In genomic region chr12:84913151-84913550, GRCh38 we compare ENCODE assay signal across 10 cellular contexts. TPM values are rescaled to one million over a fixed set of nuclear protein-coding genes. Genes with fewer than 3 reads are reported as not detected.
DNase-seq lines count a peak whose midpoint lies in the region; ATAC-seq, FAIRE-seq and TF ChIP-seq lines count a peak whose summit lies in the region.
"Had no signal": no experiment of that assay in that cellular context is flagged by ENCODE, and none has a peak within 500 bp of the region (broad histone marks: within the 10 kb centered on the region; RNA-seq: fewer than 3 reads in every experiment).

No MANE protein-coding gene starts in this region.

- POLR2A ChIA-PET in CD8-positive, alpha-beta T cell (lab: Charles Lee) = no interaction called here
- POLR2A ChIA-PET in GM10248 (lab: Yijun Ruan, JAX) = no interaction called here

- peaks cover 10% of the 10 kb centered on the region for H3K4me1 Mint-ChIP-seq in CD8-positive, alpha-beta T cell (ENCODE audit: low read depth)

- peak; percentile 6 for ATAC-seq in HG02981 (IDR thresholded peaks at IDR 0.05; ENCODE audit: unreplicated experiment)
- no peak for ATAC-seq in CD8-positive, alpha-beta T cell
- ATAC-seq in HG03520 (IDR thresholded peaks at IDR 0.05; ENCODE audit: unreplicated experiment) = no peak

- peak overlapping the region; percentile 86 for H3K9ac ChIP-seq in adipocyte (ENCODE audit: low read length)

- TF ChIP-seq CTCF in hepatocyte (IDR thresholded peaks at IDR 0.05; ENCODE audit: poor library complexity) (no peak), GM10248 (IDR thresholded peaks at IDR 0.05; ENCODE audit: control extremely low read depth, extremely low read depth, low read depth, missing control alignments) (no peak)
- TF ChIP-seq CTCF in CD8-positive, alpha-beta T cell (IDR thresholded peaks at IDR 0.05) = no peak

- no peaks in the 10 kb centered on the region for H4K20me1 ChIP-seq in hepatocyte (ENCODE audit: insufficient read depth, poor library complexity, severe bottlenecking)

- no peak for FAIRE-seq in HTR-8/SVneo (lab: Jason Lieb, UNC)
- FAIRE-seq: GM18507 had no signal

- 3% methylated on average over 10 of the region's 10 CpGs for WGBS in hepatocyte (ENCODE audit: low lambda C conversion rate, missing lambda C conversion rate)

- H3K9me3 ChIP-seq in adipocyte (ENCODE audit: control insufficient read depth, low read length) = no peaks in the 10 kb centered on the region
- no peaks in the 10 kb centered on the region for H3K9me3 ChIP-seq in hepatocyte (ENCODE audit: low read depth)
- H3K9me3 ChIP-seq in CD8-positive, alpha-beta T cell (ENCODE audit: low read length) = no peaks in the 10 kb centered on the region

- no peaks in the 10 kb centered on the region for H3K36me3 Mint-ChIP-seq in CD8-positive, alpha-beta T cell

- CTCF ChIA-PET in CD8-positive, alpha-beta T cell (lab: Charles Lee) = no interaction called here
- CTCF ChIA-PET in GM10248 (lab: Yijun Ruan, JAX) = no interaction called here

- H3K9me2 ChIP-seq in hepatocyte (replicated peaks; ENCODE audit: insufficient read depth) = no peaks in the 10 kb centered on the region

- intact Hi-C loops in CD8-positive, alpha-beta T cell (cut with DNase I, micrococcal nuclease) = no loop called here

- no peaks in the 10 kb centered on the region for H3K79me2 ChIP-seq in hepatocyte

- H2AFZ ChIP-seq in hepatocyte = peak overlapping the region; percentile 94

- DNase-seq in adipocyte (ENCODE audit: low read depth) = peak; percentile 48
- peak; percentile 10 for DNase-seq in hepatocyte (ENCODE audit: low spot score)
- no peak for DNase-seq in CD8-positive, alpha-beta T cell
- DNase-seq in HTR-8/SVneo (ENCODE audit: insufficient read length, low spot score) = no peak
- DNase-seq in GM10248 (ENCODE audit: extremely low spot score) = no peak
- DNase-seq: left cardiac atrium had no signal

- H3K4me1 ChIP-seq in adipocyte (ENCODE audit: control insufficient read depth, insufficient read depth, low read length) = peaks cover 14% of the 10 kb centered on the region
- H3K4me1 ChIP-seq in hepatocyte (ENCODE audit: insufficient read depth) = peaks cover 5% of the 10 kb centered on the region
- H3K4me1 ChIP-seq in CD8-positive, alpha-beta T cell (ENCODE audit: insufficient read depth, low read length) = peaks cover 4% of the 10 kb centered on the region

- no peaks in the 10 kb centered on the region for H3K27me3 ChIP-seq in adipocyte (replicated peaks; ENCODE audit: control insufficient read depth, insufficient read depth, low read length)
- H3K27me3 ChIP-seq in hepatocyte = peaks cover 70% of the 10 kb centered on the region
- H3K27me3 ChIP-seq in CD8-positive, alpha-beta T cell (ENCODE audit: insufficient read depth, low read length) = peaks cover 6% of the 10 kb centered on the region

- H3K9me3 Mint-ChIP-seq in CD8-positive, alpha-beta T cell = no peaks in the 10 kb centered on the region

- H3K4me2 ChIP-seq in hepatocyte = peak overlapping the region; percentile 99

- H3K4me3 Mint-ChIP-seq in CD8-positive, alpha-beta T cell = no peak overlapping the region

- H3K4me3 ChIP-seq in adipocyte (ENCODE audit: low read length) = peak overlapping the region; percentile 90
- H3K4me3 ChIP-seq in hepatocyte = peak overlapping the region; percentile 36
- peak overlapping the region in 6 of 7 experiments; percentile 26 to 37 (median 29) for H3K4me3 ChIP-seq in skin epidermis
- no peak overlapping the region for H3K4me3 ChIP-seq in CD8-positive, alpha-beta T cell (ENCODE audit: low read depth, low read length)

- no peak overlapping the region for H3K27ac ChIP-seq in hepatocyte
- peak overlapping the region in 1 of 21 experiments; percentile 64 for H3K27ac ChIP-seq in skin epidermis
- no peak overlapping the region for H3K27ac ChIP-seq in CD8-positive, alpha-beta T cell (ENCODE audit: low read depth, low read length)

- peaks cover 23% of the 10 kb centered on the region for H3K27me3 Mint-ChIP-seq in CD8-positive, alpha-beta T cell (ENCODE audit: low read depth)

- no peak overlapping the region for H3K27ac Mint-ChIP-seq in CD8-positive, alpha-beta T cell

- H3K36me3 ChIP-seq in adipocyte (ENCODE audit: control insufficient read depth, insufficient read depth, low read length, severe bottlenecking) (no peaks in the 10 kb centered on the region), hepatocyte (replicated peaks; ENCODE audit: insufficient read depth, low read depth) (no peaks in the 10 kb centered on the region)
- no peaks in the 10 kb centered on the region for H3K36me3 ChIP-seq in CD8-positive, alpha-beta T cell (ENCODE audit: insufficient read depth, low read length)

RNA-seq across cellular contexts. Expression of gene SLC6A15, which starts 0.6 kb away (rescaled TPM):
- total RNA-seq in hepatocyte = 2.5 and 6.2 TPM in 2 replicates
- polyA plus RNA-seq in hepatocyte = 1.3 and 2.2 TPM in 2 replicates
- total RNA-seq in CD8-positive, alpha-beta T cell = not detected

Comparison
In these comparisons a context has a peak if more than half of its experiments do, and no peak if none do; other contexts are left out.
1. DNase-seq: peak in adipocyte (single experiment) and hepatocyte (single experiment); none in CD8-positive, alpha-beta T cell (0 of 7), HTR-8/SVneo (single experiment) and GM10248 (single experiment).